21 cellular contexts compared by ENCODE assay signal in the genomic region with DNA sequence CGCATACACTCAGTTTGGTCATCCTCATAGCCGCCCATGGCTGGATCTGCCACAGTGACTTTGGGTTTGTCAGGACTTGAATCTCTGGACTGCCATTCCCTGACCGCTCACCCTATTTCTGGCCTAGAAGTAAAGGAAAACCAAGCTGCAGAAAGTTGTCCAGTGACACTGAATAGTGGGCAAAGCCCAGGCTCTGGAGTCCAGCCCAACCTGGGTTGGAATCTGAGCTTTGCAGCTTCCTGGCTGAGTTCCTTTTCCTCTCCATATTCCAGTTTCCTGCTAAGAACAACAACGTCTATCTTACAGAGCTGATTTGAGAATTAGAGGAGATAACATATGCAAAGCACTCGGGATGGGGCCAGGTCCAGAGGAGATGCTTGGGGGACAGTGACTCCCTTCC. TPM values are rescaled to one million over a fixed set of nuclear protein-coding genes. Genes with fewer than 3 reads are reported as not detected.
DNase-seq lines count a peak whose midpoint lies in the region; ATAC-seq, FAIRE-seq and TF ChIP-seq lines count a peak whose summit lies in the region.
"Had no signal": no experiment of that assay in that cellular context is flagged by ENCODE, and none has a peak within 500 bp of the region (broad histone marks: within the 10 kb centered on the region; RNA-seq: fewer than 3 reads in every experiment).

No MANE protein-coding gene starts in this region.

- intact Hi-C loops in right lobe of liver (cut with DNase I): loop anchor here in 1 of 2 donors (10.0 kb wide), 1 partner anchor 497 kb away; no protein-coding TSS in a partner anchor
- intact Hi-C loops in HepG2 (cut with micrococcal nuclease; ENCODE audit: unreplicated experiment): no loop called here

- no peaks in the 10 kb centered on the region for H4K20me1 ChIP-seq in HepG2 (ENCODE audit: insufficient read depth, low read length)
- no peaks in the 10 kb centered on the region for H4K20me1 ChIP-seq in H9 (ENCODE audit: control insufficient read depth, insufficient read depth, insufficient read length)
- H4K20me1 ChIP-seq: BLaER1 treated with 17β-estradiol and CSF1 and Interleukin-3, amounts not matched to agents 10 nM and 100 nM had no signal

- H3K4me1 ChIP-seq in right lobe of liver (no peaks in the 10 kb centered on the region), HepG2 (ENCODE audit: insufficient read depth, low read length) (peaks cover 24% of the 10 kb centered on the region), neuronal stem cell (ENCODE audit: control insufficient read depth in 2 of 2, insufficient read depth in 1 of 2, low read depth in 1 of 2, low read length in 2 of 2) (peaks cover 0 to 17% of the 10 kb centered on the region in 2 donors), H9 (ENCODE audit: insufficient read depth, low read length) (no peaks in the 10 kb centered on the region)

- H3K18ac ChIP-seq in neuronal stem cell (ENCODE audit: low read length) (no peak overlapping the region), H9 (ENCODE audit: insufficient read length, low read depth, low read length) (no peak overlapping the region)

- H3K27me3 ChIP-seq in right lobe of liver: no peaks in the 10 kb centered on the region
- 0 out of 5 replicates have a peak, but pooled peaks cover 0 to 4% of the 10 kb centered on the region in 2 experiments for H3K27me3 ChIP-seq in HepG2 (ENCODE audit: control insufficient read depth in 1 of 2, insufficient read depth in 2 of 2, low read length in 2 of 2)
- peaks cover 0 to 10% (median 0%) of the 10 kb centered on the region in 3 experiments for H3K27me3 ChIP-seq in neuronal stem cell (ENCODE audit: control insufficient read depth in 3 of 3, insufficient read depth in 3 of 3, low read depth in 1 of 3, low read length in 3 of 3)
- H3K27me3 ChIP-seq in H9 (ENCODE audit: insufficient read depth, low read length): peaks cover 60% of the 10 kb centered on the region
- H3K27me3 ChIP-seq: BLaER1 treated with 17β-estradiol and CSF1 and Interleukin-3, amounts not matched to agents 10 nM and 100 nM had no signal

- BruUV-seq in HepG2 (replicated peaks; lab: Mats Ljungman, UMichigan): no TSS peak

- no peaks in the 10 kb centered on the region for H3K36me3 ChIP-seq in right lobe of liver
- H3K36me3 ChIP-seq in HepG2 (replicated peaks in 1 of 2; ENCODE audit: control insufficient read depth in 1 of 2, insufficient read depth in 2 of 2, low read length in 2 of 2): no peaks in the 10 kb centered on the region
- no peaks in the 10 kb centered on the region for H3K36me3 ChIP-seq in neuronal stem cell (replicated peaks in 1 of 2; ENCODE audit: control insufficient read depth in 2 of 2, insufficient read depth in 2 of 2, low read length in 2 of 2)
- H3K36me3 ChIP-seq: BLaER1 treated with 17β-estradiol and CSF1 and Interleukin-3, amounts not matched to agents 10 nM and 100 nM had no signal

- H2AK5ac ChIP-seq in neuronal stem cell (ENCODE audit: low read depth, low read length) (no peak overlapping the region), H9 (ENCODE audit: insufficient read length, low read length) (no peak overlapping the region)

- peaks cover 0 to 5% of the 10 kb centered on the region in 2 experiments; a peak in 1 of 4 replicates for H3K4me1 Mint-ChIP-seq in H9

- no peaks in the 10 kb centered on the region for H3K79me2 ChIP-seq in HepG2 (ENCODE audit: insufficient read depth, low read length)
- H3K79me2 ChIP-seq in H9 (ENCODE audit: insufficient read depth, low read length): no peaks in the 10 kb centered on the region

- H2BK5ac ChIP-seq in neuronal stem cell (ENCODE audit: low read length) (no peak overlapping the region), H9 (ENCODE audit: insufficient read length, low read length) (no peak overlapping the region)

- CTCF ChIA-PET in HepG2 (lab: Yijun Ruan, JAX; ENCODE audit: low intra/inter-chr PET ratio, low total read pairs): no interaction called here

- H3K9ac ChIP-seq in HepG2 (ENCODE audit: insufficient read depth, low read depth, low read length): no peak overlapping the region
- H3K9ac ChIP-seq in neuronal stem cell (ENCODE audit: low read depth, low read length, poor library complexity): no peak overlapping the region
- no peak overlapping the region for H3K9ac ChIP-seq in H9 (ENCODE audit: extremely low read depth, insufficient read length, low read length)
- H3K9ac ChIP-seq: BLaER1 treated with 17β-estradiol and CSF1 and Interleukin-3, amounts not matched to agents 10 nM and 100 nM had no signal

- no peak for DNase-seq in right lobe of liver
- DNase-seq in HepG2 (ENCODE audit: low spot score): no peak
- DNase-seq in left lobe of liver (ENCODE audit: low spot score): no peak
- no peak for DNase-seq in neuronal stem cell (ENCODE audit: low spot score)
- DNase-seq in H9: no peak
- no peak for DNase-seq in SHP77 treated with DMSO at 0.1 percent for 48 hours (lab: John Stamatoyannopoulos, UW)
- DNase-seq in activated CD4-positive, alpha-beta T cell treated with anti-CD3 and anti-CD28 coated beads for 4 hours: no peak
- DNase-seq: CD8-positive, alpha-beta memory T cell; DMS79; H7; Kasumi-1; NCI-H1105 treated with DMSO at 0.1 percent for 48 hours; NCI-H1694 treated with DMSO at 0.1 percent for 48 hours; NCI-H2107; NCI-H2227 treated with DMSO at 0.1 percent for 48 hours; NCI-H524 treated with DMSO at 0.1 percent for 48 hours had no signal

- H2BK12ac ChIP-seq in neuronal stem cell (ENCODE audit: low read length) (no peak overlapping the region), H9 (ENCODE audit: insufficient read length, low read depth, low read length) (no peak overlapping the region)

- no peak overlapping the region for H4K8ac ChIP-seq in neuronal stem cell (ENCODE audit: low read depth, low read length)
- no peak overlapping the region for H4K8ac ChIP-seq in H9 (replicated peaks; ENCODE audit: insufficient read length, low read depth, low read length)

- H3K9me3 Mint-ChIP-seq in H9: peaks cover 0 to 3% of the 10 kb centered on the region in 2 experiments; a peak in 1 of 5 replicates
- H3K9me3 Mint-ChIP-seq: CD8-positive, alpha-beta memory T cell; IgD-negative memory B cell had no signal

- H2AFZ ChIP-seq in HepG2 (ENCODE audit: low read length): no peak overlapping the region
- peak overlapping the region; percentile 17 for H2AFZ ChIP-seq in neuronal stem cell (ENCODE audit: low read length)
- H2AFZ ChIP-seq in H9 (ENCODE audit: low read length): no peak overlapping the region

- H3K4me3 Mint-ChIP-seq in H9: no peak overlapping the region
- H3K4me3 Mint-ChIP-seq: IgD-negative memory B cell had no signal

- H3T11ph ChIP-seq in H9 (ENCODE audit: low read length): no peak overlapping the region

- no peak overlapping the region for H3K23ac ChIP-seq in neuronal stem cell (ENCODE audit: low read depth, low read length, poor library complexity)
- no peak overlapping the region for H3K23ac ChIP-seq in H9 (ENCODE audit: insufficient read length, low read depth, low read length)

- H2BK20ac ChIP-seq in H9 (ENCODE audit: low read depth, low read length, poor library complexity, severe bottlenecking): no peak overlapping the region

- POLR2A ChIA-PET in HepG2 (lab: Yijun Ruan, JAX): interaction anchor here (1.0 kb wide), 1 partner anchor 406 kb away, joined by 4 read pairs; no protein-coding TSS in a partner anchor

- H3K36me3 Mint-ChIP-seq in H9 (ENCODE audit: insufficient read depth in 1 of 3, low read depth in 3 of 3): no peaks in the 10 kb centered on the region
- H3K36me3 Mint-ChIP-seq: CD8-positive, alpha-beta memory T cell; IgD-negative memory B cell had no signal

- H3K4me2 ChIP-seq in HepG2 (ENCODE audit: low read depth, low read length): no peak overlapping the region
- H3K4me2 ChIP-seq in neuronal stem cell (ENCODE audit: insufficient read depth, low read length, poor library complexity, severe bottlenecking): no peak overlapping the region
- no peak overlapping the region for H3K4me2 ChIP-seq in H9 (ENCODE audit: insufficient read depth, insufficient read length, low read length)

- H3K56ac ChIP-seq in H9 (ENCODE audit: insufficient read length, low read depth, low read length): no peak overlapping the region

- H3K4me3 ChIP-seq in right lobe of liver (no peak overlapping the region), HepG2 (replicated peaks in 1 of 3; ENCODE audit: insufficient read depth in 1 of 3, low read depth in 2 of 3, low read length in 3 of 3) (no peak overlapping the region), neuronal stem cell (ENCODE audit: low read length in 2 of 2) (no peak overlapping the region)
- H3K4me3 ChIP-seq: BLaER1 treated with 17β-estradiol and CSF1 and Interleukin-3, amounts not matched to agents 10 nM and 100 nM had no signal

- H4K5ac ChIP-seq in H9 (ENCODE audit: insufficient read length, low read depth, low read length): no peak overlapping the region

- H3K79me1 ChIP-seq in neuronal stem cell (ENCODE audit: low read depth, low read length) (no peaks in the 10 kb centered on the region), H9 (ENCODE audit: insufficient read depth, low read depth, low read length, poor library complexity, severe bottlenecking) (no peaks in the 10 kb centered on the region)

- H4K91ac ChIP-seq in neuronal stem cell (ENCODE audit: low read depth, low read length, poor library complexity) (no peak overlapping the region), H9 (ENCODE audit: insufficient read length, low read depth, low read length) (no peak overlapping the region)

- in situ Hi-C loops in HepG2 (cut with HindIII; ENCODE audit: extremely low pct_ligation_motif_present, low pct_unique_long_range_greater_than_20kb): loop anchor here (25.0 kb wide), 1 partner anchor 205 kb away; no protein-coding TSS in a partner anchor

- ATAC-seq in right lobe of liver (peak; percentile 40 to 74 (median 46)), HepG2 (no peak), left lobe of liver (peak; percentile 39)

- 21% methylated on average over 2 of the region's 5 CpGs for whole genome bisulfite sequencing in right lobe of liver (ENCODE audit: insufficient coverage, low coverage, low lambda C conversion rate, missing lambda C conversion rate)
- WGBS in HepG2 (ENCODE audit: low lambda C conversion rate): 49% methylated on average over 5 of the region's 5 CpGs
- WGBS in neuronal stem cell (ENCODE audit: extremely low coverage in 2 of 2, insufficient read length in 2 of 2, insufficient replicate concordance in 1 of 2), 2 donors: no CpG with 5 or more reads among the region's 5 CpGs
- WGBS in H9 (ENCODE audit: extremely low coverage, insufficient read length, low lambda C conversion rate): no CpG with 5 or more reads among the region's 5 CpGs

- no peak for TF ChIP-seq RAD21 in HepG2 (CRISPR knock-in tag; IDR thresholded peaks at IDR 0.05)

- H3K27ac ChIP-seq in right lobe of liver (no peak overlapping the region), HepG2 (ENCODE audit: extremely low read length, insufficient read depth, low read length) (no peak overlapping the region), neuronal stem cell (replicated peaks; ENCODE audit: low read length) (no peak overlapping the region), H9 (ENCODE audit: insufficient read length, low read depth, low read length) (no peak overlapping the region)
- H3K27ac ChIP-seq: BLaER1 treated with 17β-estradiol and CSF1 and Interleukin-3, amounts not matched to agents 10 nM and 100 nM had no signal

- TF ChIP-seq POLR2A in right lobe of liver (IDR thresholded peaks at IDR 0.05) (no peak), HepG2 (IDR thresholded peaks at IDR 0.05; ENCODE audit: insufficient read depth in 1 of 2, low read depth in 2 of 2, low read length in 2 of 2) (no peak)

- FAIRE-seq in HepG2 (lab: Jason Lieb, UNC): no peak
- FAIRE-seq: A204.1, D721Med, RCC 7860 had no signal

- TF ChIP-seq EP300 in HepG2 (IDR thresholded peaks at IDR 0.05; ENCODE audit: low read depth in 2 of 2, low read length in 2 of 2) (no peak), HepG2 (CRISPR knock-in tag; IDR thresholded peaks at IDR 0.05; ENCODE audit: borderline replicate concordance) (no peak)

- no peak overlapping the region for H3K27ac Mint-ChIP-seq in H9
- H3K27ac Mint-ChIP-seq: CD8-positive, alpha-beta memory T cell; IgD-negative memory B cell had no signal

- TF ChIP-seq CTCF in right lobe of liver (IDR thresholded peaks at IDR 0.05) (no peak), HepG2 (CRISPR knock-in tag; IDR thresholded peaks at IDR 0.05) (no peak), H9 (conservative IDR thresholded peaks at IDR 0.05) (no peak)

- no peak overlapping the region for H2BK120ac ChIP-seq in neuronal stem cell (ENCODE audit: low read depth, low read length)
- no peak overlapping the region for H2BK120ac ChIP-seq in H9 (ENCODE audit: low read depth, low read length, poor library complexity, severe bottlenecking)

- H3K9me3 ChIP-seq in right lobe of liver: no peaks in the 10 kb centered on the region
- no peaks in the 10 kb centered on the region for H3K9me3 ChIP-seq in HepG2 (ENCODE audit: low read length)
- H3K9me3 ChIP-seq in neuronal stem cell (replicated peaks in 1 of 2; ENCODE audit: control insufficient read depth in 2 of 2, insufficient read depth in 1 of 2, low read depth in 1 of 2, low read length in 2 of 2): no peaks in the 10 kb centered on the region
- H3K9me3 ChIP-seq in H9 (ENCODE audit: control insufficient read depth, low read depth, low read length): no peaks in the 10 kb centered on the region
- H3K9me3 ChIP-seq: BLaER1 treated with 17β-estradiol and CSF1 and Interleukin-3, amounts not matched to agents 10 nM and 100 nM had no signal

- H3K14ac ChIP-seq in neuronal stem cell (ENCODE audit: low read length): no peak overlapping the region
- no peak overlapping the region for H3K14ac ChIP-seq in H9 (ENCODE audit: insufficient read depth, low read length)

- peaks cover 95% of the 10 kb centered on the region for H3K27me3 Mint-ChIP-seq in H9 (ENCODE audit: low read depth)

- H2BK15ac ChIP-seq in neuronal stem cell (ENCODE audit: low read length) (no peak overlapping the region), H9 (ENCODE audit: low read depth, low read length) (no peak overlapping the region)

- H3K23me2 ChIP-seq in H9 (ENCODE audit: insufficient read length, low read depth, low read length, poor library complexity, severe bottlenecking): no peaks in the 10 kb centered on the region

- H3K4ac ChIP-seq in neuronal stem cell (ENCODE audit: low read length) (no peak overlapping the region), H9 (ENCODE audit: low read depth, low read length) (no peak overlapping the region)

RNA-seq across cellular contexts. Expression of a gene that starts 15.6 kb away (rescaled TPM):
- total RNA-seq in right lobe of liver: 10 to 100 TPM; 14.4 to 29.9 (median 23.5) TPM
- total RNA-seq in HepG2 (2016; rRNA removed; fragmentation: Illumina TruSeq; extraction: Trizol): 22.2 and 29.0 TPM in 2 replicates
- 13.2 and 15.1 TPM in 2 replicates for total RNA-seq in HepG2 (2016; cell fraction: cytosol; rRNA removed; fragmentation: Illumina TruSeq; extraction: Trizol; ENCODE audit: low read depth)
- total RNA-seq in HepG2 (2016; cell fraction: insoluble cytoplasmic fraction; rRNA removed; fragmentation: Illumina TruSeq; extraction: Trizol): 20.7 and 29.3 TPM in 2 replicates
- total RNA-seq in HepG2 (2016; cell fraction: membrane; rRNA removed; fragmentation: Illumina TruSeq; extraction: Trizol): 12.4 and 12.5 TPM in 2 replicates
- 30.3 and 40.7 TPM in 2 replicates for total RNA-seq in HepG2 (2016; cell fraction: nucleus; rRNA removed; fragmentation: Illumina TruSeq; extraction: Trizol)
- polyA plus RNA-seq in HepG2 (2011; rRNA removed): 27.6 and 30.1 TPM in 2 replicates
- polyA plus RNA-seq in HepG2 (2011; cell fraction: cytosol; rRNA removed): 18.6 and 19.6 TPM in 2 replicates
- 30.8 and 35.1 TPM in 2 replicates for polyA plus RNA-seq in HepG2 (2011; cell fraction: nucleus; rRNA removed)
- polyA plus RNA-seq in HepG2 (2012): 19.5 and 29.5 TPM in 2 replicates
- 3.5 and 3.8 TPM in 2 replicates for polyA plus RNA-seq in HepG2 (2016; cell fraction: cytosol; fragmentation: Illumina TruSeq; extraction: Trizol; ENCODE audit: low read depth)
- 25.3 and 28.3 TPM in 2 replicates for polyA plus RNA-seq in HepG2 (2016; cell fraction: insoluble cytoplasmic fraction; fragmentation: Illumina TruSeq; extraction: Trizol; ENCODE audit: low read depth)
- 6.2 and 6.5 TPM in 2 replicates for polyA plus RNA-seq in HepG2 (2016; cell fraction: membrane; fragmentation: Illumina TruSeq; extraction: Trizol; ENCODE audit: low read depth)
- 38.1 and 40.6 TPM in 2 replicates for polyA plus RNA-seq in HepG2 (2016; cell fraction: nucleus; fragmentation: Illumina TruSeq; extraction: Trizol; ENCODE audit: insufficient read depth, low read depth)
- polyA minus RNA-seq in HepG2 (2011; rRNA and poly(A)+ RNA removed; ENCODE audit: low replicate concordance): 85.8 and 132 TPM in 2 replicates
- polyA minus RNA-seq in HepG2 (2011; cell fraction: cytosol; rRNA and poly(A)+ RNA removed): 16.7 and 20.7 TPM in 2 replicates
- polyA minus RNA-seq in HepG2 (2011; cell fraction: nucleus; rRNA and poly(A)+ RNA removed): 50.2 and 53.3 TPM in 2 replicates
- 17.1 TPM for total RNA-seq in left lobe of liver
- 62.4 TPM for polyA plus RNA-seq in neuronal stem cell (2013, experiment 1 of 2)
- 62.6 TPM for polyA plus RNA-seq in neuronal stem cell (2013, experiment 2 of 2)
- total RNA-seq in H9 (2021): 65.5 and 72.0 TPM in 2 replicates
